In the genomic region with DNA sequence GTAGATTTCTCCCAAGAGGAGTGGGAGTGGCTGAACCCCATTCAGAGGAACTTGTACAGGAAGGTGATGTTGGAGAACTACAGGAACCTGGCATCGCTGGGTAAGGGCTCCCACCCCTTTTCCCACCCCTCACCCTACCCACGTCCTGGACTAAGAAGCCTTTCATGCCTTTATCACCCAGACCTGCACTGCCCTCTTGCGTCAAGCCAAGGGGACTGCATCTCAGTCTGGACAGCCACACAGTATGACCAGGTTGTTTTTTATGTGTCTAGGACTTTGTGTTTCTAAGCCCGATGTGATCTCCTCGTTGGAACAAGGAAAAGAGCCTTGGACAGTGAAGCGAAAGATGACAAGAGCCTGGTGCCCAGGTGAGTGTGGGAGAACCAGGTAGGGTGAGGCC, we compare ENCODE assay signal across 21 cellular contexts. TPM values are rescaled to one million over a fixed set of nuclear protein-coding genes. Genes with fewer than 3 reads are reported as not detected.
A peak's percentile ranks its signal among the peaks of the same experiment; 100 is the strongest.
DNase-seq lines count a peak whose midpoint lies in the region; ATAC-seq and TF ChIP-seq lines count a peak whose summit lies in the region.
"Had no signal": no experiment of that assay in that cellular context is flagged by ENCODE, and none has a peak within 500 bp of the region (broad histone marks: within the 10 kb centered on the region; RNA-seq: fewer than 3 reads in every experiment).

No MANE protein-coding gene starts in this region.

- POLR2A ChIA-PET in activated CD8-positive, alpha-beta T cell treated with anti-CD3 and anti-CD28 coated beads, Interleukin-2, amount 10 ng/mL, durations not matched to agents 7 days and 5 days (lab: Charles Lee), result no interaction called here

- peak; percentile 38; the same call in 1 of the 2 replicates for TF ChIP-seq CTCF in GM12874 (IDR thresholded peaks at IDR 0.05; ENCODE audit: insufficient read depth, low read depth, low read length)
- TF ChIP-seq CTCF in MM.1S (IDR thresholded peaks at IDR 0.05; ENCODE audit: low read length), result peak; percentile 50
- TF ChIP-seq CTCF in choroid plexus epithelial cell (conservative IDR thresholded peaks at IDR 0.05; ENCODE audit: low read depth, low read length), result peak; percentile 27
- peak; percentile 27 for TF ChIP-seq CTCF in neural progenitor cell (IDR thresholded peaks at IDR 0.05)

- no peak overlapping the region for H2AFZ ChIP-seq in MM.1S (ENCODE audit: low read length)
- no peak overlapping the region for H2AFZ ChIP-seq in neural progenitor cell (replicated peaks)

- no peak overlapping the region for H3K27ac ChIP-seq in MM.1S (ENCODE audit: low read length)
- no peak overlapping the region for H3K27ac ChIP-seq in neural progenitor cell
- H3K27ac ChIP-seq: heart left ventricle, transverse colon had no signal

- H3F3A ChIP-seq in MM.1S (ENCODE audit: insufficient read depth, low read length), result no peaks in the 10 kb centered on the region
- H3F3A ChIP-seq in neural progenitor cell (ENCODE audit: low read depth), result no peaks in the 10 kb centered on the region

- H3K27me3 ChIP-seq in MM.1S (replicated peaks; ENCODE audit: insufficient read depth, low read length) (no peaks in the 10 kb centered on the region), neural progenitor cell (no peaks in the 10 kb centered on the region)
- H3K27me3 ChIP-seq: heart left ventricle, transverse colon had no signal

- H3K9ac ChIP-seq in MM.1S (ENCODE audit: low read length), result no peak overlapping the region
- H3K9ac ChIP-seq in neural progenitor cell, result no peak overlapping the region

- no peaks in the 10 kb centered on the region for H3K4me1 ChIP-seq in MM.1S (ENCODE audit: low read length)
- no peaks in the 10 kb centered on the region for H3K4me1 ChIP-seq in neural progenitor cell
- H3K4me1 ChIP-seq: heart left ventricle, transverse colon had no signal

- H3K36me3 ChIP-seq in MM.1S (replicated peaks; ENCODE audit: insufficient read depth, low read length) (no peaks in the 10 kb centered on the region), neural progenitor cell (peaks cover 55% of the 10 kb centered on the region)

- H3K79me2 ChIP-seq in MM.1S (ENCODE audit: low read length) (no peaks in the 10 kb centered on the region), neural progenitor cell (ENCODE audit: low read depth) (no peaks in the 10 kb centered on the region)

- H3K27ac Mint-ChIP-seq in neural progenitor cell (no peak overlapping the region), immature natural killer cell (no peak overlapping the region)
- no peak overlapping the region for H3K27ac Mint-ChIP-seq in activated CD8-positive, alpha-beta T cell treated with anti-CD3 and anti-CD28 coated beads, Interleukin-2, amount 10 ng/mL, durations not matched to agents 7 days and 5 days
- H3K27ac Mint-ChIP-seq: nephron had no signal

- no peaks in the 10 kb centered on the region for H3K9me2 ChIP-seq in MM.1S (replicated peaks; ENCODE audit: insufficient read depth, low read length)

- H3K9me3 ChIP-seq in MM.1S (replicated peaks; ENCODE audit: insufficient read depth, low read length) (no peaks in the 10 kb centered on the region), neural progenitor cell (ENCODE audit: low read depth) (peaks cover 32% of the 10 kb centered on the region)

- peaks cover 35% of the 10 kb centered on the region for H3K36me3 Mint-ChIP-seq in neural progenitor cell
- peaks cover 66% of the 10 kb centered on the region for H3K36me3 Mint-ChIP-seq in activated CD8-positive, alpha-beta T cell treated with anti-CD3 and anti-CD28 coated beads, Interleukin-2, amount 10 ng/mL, durations not matched to agents 7 days and 5 days (ENCODE audit: low read depth)
- peaks cover 34 to 77% (median 68%) of the 10 kb centered on the region in 3 donors for H3K36me3 Mint-ChIP-seq in immature natural killer cell

- H3K9me3 Mint-ChIP-seq in neural progenitor cell (peaks cover 52% of the 10 kb centered on the region), immature natural killer cell (peaks cover 29 to 89% (median 66%) of the 10 kb centered on the region in 6 donors)
- H3K9me3 Mint-ChIP-seq in activated CD8-positive, alpha-beta T cell treated with anti-CD3 and anti-CD28 coated beads, Interleukin-2, amount 10 ng/mL, durations not matched to agents 7 days and 5 days (ENCODE audit: insufficient read depth), result peaks cover 50% of the 10 kb centered on the region

- H4K20me1 ChIP-seq in MM.1S (ENCODE audit: insufficient read depth, low read length), result no peaks in the 10 kb centered on the region
- no peaks in the 10 kb centered on the region for H4K20me1 ChIP-seq in neural progenitor cell (ENCODE audit: low read depth)

- H3K4me3 ChIP-seq in MM.1S (ENCODE audit: low read length), result no peak overlapping the region
- H3K4me3 ChIP-seq in choroid plexus epithelial cell (ENCODE audit: low read depth, low read length), result no peak overlapping the region
- no peak overlapping the region for H3K4me3 ChIP-seq in neural progenitor cell
- H3K4me3 ChIP-seq: heart left ventricle, transverse colon had no signal

- no peak overlapping the region for H3K4me3 Mint-ChIP-seq in neural progenitor cell
- H3K4me3 Mint-ChIP-seq in activated CD8-positive, alpha-beta T cell treated with anti-CD3 and anti-CD28 coated beads, Interleukin-2, amount 10 ng/mL, durations not matched to agents 7 days and 5 days, result no peak overlapping the region
- H3K4me3 Mint-ChIP-seq in immature natural killer cell, result no peak overlapping the region
- H3K4me3 Mint-ChIP-seq: nephron had no signal

- H3K4me1 Mint-ChIP-seq in neural progenitor cell (no peaks in the 10 kb centered on the region), immature natural killer cell (no peaks in the 10 kb centered on the region)
- H3K4me1 Mint-ChIP-seq in activated CD8-positive, alpha-beta T cell treated with anti-CD3 and anti-CD28 coated beads, Interleukin-2, amount 10 ng/mL, durations not matched to agents 7 days and 5 days (ENCODE audit: low read depth), result no peaks in the 10 kb centered on the region
- H3K4me1 Mint-ChIP-seq: nephron had no signal

- CTCF ChIA-PET in activated CD8-positive, alpha-beta T cell treated with anti-CD3 and anti-CD28 coated beads, Interleukin-2, amount 10 ng/mL, durations not matched to agents 7 days and 5 days (lab: Charles Lee), result no interaction called here

- H3K27me3 Mint-ChIP-seq in neural progenitor cell (ENCODE audit: insufficient read depth, low read depth), result peaks cover 2% of the 10 kb centered on the region
- H3K27me3 Mint-ChIP-seq in activated CD8-positive, alpha-beta T cell treated with anti-CD3 and anti-CD28 coated beads, Interleukin-2, amount 10 ng/mL, durations not matched to agents 7 days and 5 days (ENCODE audit: low read depth), result no peaks in the 10 kb centered on the region
- H3K27me3 Mint-ChIP-seq in immature natural killer cell (ENCODE audit: low read depth in 3 of 3), result no peaks in the 10 kb centered on the region

- ATAC-seq in activated CD8-positive, alpha-beta T cell treated with anti-CD3 and anti-CD28 coated beads, Interleukin-2, amount 10 ng/mL, durations not matched to agents 7 days and 5 days, result no peak
- no peak for ATAC-seq in GM18520 (IDR thresholded peaks at IDR 0.05; ENCODE audit: unreplicated experiment)
- ATAC-seq: heart left ventricle, Right ventricle myocardium inferior had no signal

- DNase-seq in MM.1S (no peak), choroid plexus epithelial cell (ENCODE audit: low read depth) (no peak), neural progenitor cell (ENCODE audit: low spot score) (peak; percentile 6), immature natural killer cell (no peak)
- no peak for DNase-seq in activated CD8-positive, alpha-beta T cell treated with anti-CD3 and anti-CD28 coated beads, Interleukin-2, amount 10 ng/mL, durations not matched to agents 7 days and 5 days
- DNase-seq: cerebellar nuclear complex; effector CD8-positive, alpha-beta T cell; heart left ventricle; IMR-90; mesenchymal stem cell; NCI-H2081; NCI-H510A; NK-92 treated with Interleukin-12 subunit alpha and Interleukin-12 subunit beta, amount 100 ng/mL, for 24 hours; posterior cingulate gyrus; stimulated activated CD4-positive, alpha-beta T cell treated with anti-CD3 and anti-CD28 coated beads, Interleukin-1b, Interleukin-23, amount 100 ng/mL, for 48 hours; stimulated activated naive CD4-positive, alpha-beta T cell; transverse colon had no signal

- H3K4me2 ChIP-seq in MM.1S (ENCODE audit: low read depth, low read length), result no peak overlapping the region
- H3K4me2 ChIP-seq in neural progenitor cell, result no peak overlapping the region

RNA-seq across cellular contexts. Expression of a gene that starts 8.8 kb away (rescaled TPM):
- total RNA-seq in neural progenitor cell (ENCODE audit: low replicate concordance), result 11.2 and 11.9 TPM in 2 replicates
- total RNA-seq in activated CD8-positive, alpha-beta T cell treated with anti-CD3 and anti-CD28 coated beads, Interleukin-2, amount 10 ng/mL, durations not matched to agents 7 days and 5 days, result 1 to 10 TPM; 6.4 to 6.6 TPM
- 1 to 10 TPM; 2.4 to 5.3 (median 5.2) TPM for polyA plus RNA-seq in immature natural killer cell

RNA-seq across cellular contexts. Expression of a gene that starts 19.7 kb away (rescaled TPM):
- total RNA-seq in neural progenitor cell (ENCODE audit: low replicate concordance), result 6.5 and 6.7 TPM in 2 replicates
- total RNA-seq in activated CD8-positive, alpha-beta T cell treated with anti-CD3 and anti-CD28 coated beads, Interleukin-2, amount 10 ng/mL, durations not matched to agents 7 days and 5 days, result 1 to 10 TPM; 4.8 to 6.4 TPM
- 1 to 10 TPM in 2 of 3 donors, not detected in 1; 1.7 to 2.9 TPM for polyA plus RNA-seq in immature natural killer cell

RNA-seq across cellular contexts. Expression of a gene that starts 39.9 kb away (rescaled TPM):
- total RNA-seq in neural progenitor cell (ENCODE audit: low replicate concordance), result 1.4 and 1.9 TPM in 2 replicates
- 1 to 10 TPM in 1 of 2 experiments, under 1 TPM in 1; 0.95 to 1.8 TPM for total RNA-seq in activated CD8-positive, alpha-beta T cell treated with anti-CD3 and anti-CD28 coated beads, Interleukin-2, amount 10 ng/mL, durations not matched to agents 7 days and 5 days
- polyA plus RNA-seq in immature natural killer cell, result under 1 TPM in 2 of 3 donors, not detected in 1; 0.28 to 0.40 TPM

RNA-seq across cellular contexts. Expression of a gene that starts 47.6 kb away (rescaled TPM):
- total RNA-seq in neural progenitor cell (ENCODE audit: low replicate concordance), result 9.3 and 16.2 TPM in 2 replicates
- 1 to 10 TPM; 6.5 to 7.1 TPM for total RNA-seq in activated CD8-positive, alpha-beta T cell treated with anti-CD3 and anti-CD28 coated beads, Interleukin-2, amount 10 ng/mL, durations not matched to agents 7 days and 5 days
- 10 to 100 TPM in 2 of 3 donors, 1 to 10 TPM in 1; 8.0 to 12.3 (median 12.3) TPM for polyA plus RNA-seq in immature natural killer cell
